In genomic region chr10:68989317-68989990, GRCh38 we compare ENCODE assay signal across 8 cellular contexts. TPM values are rescaled to one million over a fixed set of nuclear protein-coding genes. Genes with fewer than 3 reads are reported as not detected.
DNase-seq lines count a peak whose midpoint lies in the region; ATAC-seq and TF ChIP-seq lines count a peak whose summit lies in the region.

No MANE protein-coding gene starts in this region.

- WGBS in lower leg skin, 2 donors = 18 to 20% methylated on average over 21 to 22 of the region's 22 CpGs
- 20 to 21% methylated on average over 19 to 20 of the region's 22 CpGs for WGBS in upper lobe of left lung, 2 donors

- no peaks in the 10 kb centered on the region for H3K27me3 ChIP-seq in brain microvascular endothelial cell (replicated peaks)
- no peaks in the 10 kb centered on the region for H3K27me3 ChIP-seq in upper lobe of left lung

- ATAC-seq in HG03439 (IDR thresholded peaks at IDR 0.05; ENCODE audit: unreplicated experiment) (peak; percentile 7), upper lobe of left lung (ENCODE audit: low FRiP score in 2 of 2) (peak; percentile 8 to 13)

- intact Hi-C loops in lower leg skin (cut with DNase I; ENCODE audit: low total_unique reads) = no loop called here

- in situ Hi-C loops in brain microvascular endothelial cell (cut with HindIII; ENCODE audit: low pct_ligation_motif_present, low sequenced_read_pairs) = no loop called here

- TF ChIP-seq CTCF in brain microvascular endothelial cell (IDR thresholded peaks at IDR 0.05; ENCODE audit: low read depth, low read length, missing control alignments) = no peak
- TF ChIP-seq CTCF in lower leg skin (IDR thresholded peaks at IDR 0.05) = no peak
- no peak for TF ChIP-seq CTCF in upper lobe of left lung (IDR thresholded peaks at IDR 0.05)

- H3K27ac ChIP-seq in brain microvascular endothelial cell (peak overlapping the region; percentile 71), upper lobe of left lung (peak overlapping the region; percentile 79 to 89 (median 85))

- H3K4me3 ChIP-seq in brain microvascular endothelial cell (ENCODE audit: low read depth, low read length) = peak overlapping the region; percentile 78
- H3K4me3 ChIP-seq in lower leg skin (ENCODE audit: low read depth, poor library complexity, severe bottlenecking) = peak overlapping the region; percentile 95
- H3K4me3 ChIP-seq in upper lobe of left lung = peak overlapping the region; percentile 58 to 79 (median 66)

- H3K36me3 ChIP-seq in brain microvascular endothelial cell (replicated peaks) (peaks cover 3% of the 10 kb centered on the region), upper lobe of left lung (peaks cover 0 to 14% (median 3%) of the 10 kb centered on the region in 4 donors)

- peaks cover 27 to 57% (median 48%) of the 10 kb centered on the region in 4 donors for H3K4me1 ChIP-seq in upper lobe of left lung

- TF ChIP-seq POLR2A in lower leg skin (IDR thresholded peaks at IDR 0.05) (no peak), upper lobe of left lung (IDR thresholded peaks at IDR 0.05) (no peak)

- no peaks in the 10 kb centered on the region for H3K9me3 ChIP-seq in upper lobe of left lung

- no peak for TF ChIP-seq EP300 in upper lobe of left lung (IDR thresholded peaks at IDR 0.05)

- peak; percentile 12 for DNase-seq in Ammon's horn (ENCODE audit: low spot score)
- no peak for DNase-seq in brain microvascular endothelial cell
- DNase-seq in lower leg skin (ENCODE audit: low spot score in 2 of 2) = no peak
- no peak for DNase-seq in upper lobe of left lung
- DNase-seq in NCI-H510A (lab: John Stamatoyannopoulos, UW) = no peak
- DNase-seq in NCI-H226 = no peak
- DNase-seq in SK-N-DZ (ENCODE audit: low spot score) = no peak

RNA-seq across cellular contexts. Expression of gene KIFBP, which starts 0.9 kb away (rescaled TPM):
- total RNA-seq in lower leg skin (10 to 100 TPM; 21.9 to 23.8 (median 22.9) TPM), upper lobe of left lung (10 to 100 TPM; 18.9 to 27.6 (median 21.4) TPM)
- 35.0 and 39.4 TPM in 2 replicates for polyA plus RNA-seq in SK-N-DZ (2014; cell fraction: cytosol; rRNA removed)
- polyA plus RNA-seq in SK-N-DZ (2014; cell fraction: nucleus; rRNA removed) = 21.9 and 33.6 TPM in 2 replicates

RNA-seq across cellular contexts. Expression of gene DDX21, which starts 33.5 kb away (rescaled TPM):
- 10 to 100 TPM; 41.9 to 55.5 (median 47.9) TPM for total RNA-seq in lower leg skin
- total RNA-seq in upper lobe of left lung = 10 to 100 TPM; 18.4 to 86.5 (median 44.3) TPM
- polyA plus RNA-seq in SK-N-DZ (2014; cell fraction: cytosol; rRNA removed) = 108 and 112 TPM in 2 replicates
- 62.8 and 68.6 TPM in 2 replicates for polyA plus RNA-seq in SK-N-DZ (2014; cell fraction: nucleus; rRNA removed)
